Comparison of ENCODE assay signal across 22 cellular contexts in the genomic region with DNA sequence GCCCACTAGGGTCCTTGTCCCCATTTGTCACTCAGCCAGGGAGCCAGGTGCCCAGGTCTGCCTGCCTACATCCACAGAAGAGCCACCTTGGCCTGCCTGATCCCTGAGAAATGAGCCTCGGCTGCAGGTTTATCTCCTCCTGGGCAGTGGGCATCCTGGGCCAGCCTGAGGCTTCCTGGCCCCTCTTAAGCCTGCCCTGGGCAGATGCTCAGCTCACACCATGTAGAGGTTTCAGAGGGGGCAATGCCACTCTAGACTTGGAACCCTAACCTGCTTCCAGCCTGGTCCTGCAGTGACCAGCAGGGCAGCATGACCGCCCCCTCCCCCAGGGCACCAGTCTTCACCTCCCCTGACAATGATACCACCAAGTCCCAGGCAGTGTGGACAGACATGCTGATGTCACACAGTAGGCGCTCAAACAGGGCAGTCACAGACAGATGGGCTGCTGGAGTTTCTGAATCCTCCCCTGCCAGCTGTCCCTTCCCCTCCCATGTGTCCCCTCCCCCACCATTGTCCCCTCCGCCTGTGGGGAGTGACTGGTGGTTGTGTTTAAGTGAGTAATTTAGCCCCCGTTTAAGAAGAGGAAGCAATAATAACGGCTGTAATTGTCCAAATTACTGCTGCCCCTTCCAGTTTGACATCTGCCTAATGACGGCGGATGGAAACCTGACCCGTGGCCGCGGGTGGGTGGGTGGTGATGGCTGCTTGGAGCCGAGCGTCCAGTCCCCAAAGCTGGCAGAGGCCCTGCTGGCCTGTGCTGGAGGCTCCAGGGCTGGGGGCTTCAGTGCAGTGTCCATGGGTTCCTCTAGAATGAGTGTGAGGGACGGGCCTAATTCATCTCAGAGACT.
A peak's percentile ranks its signal among the peaks of the same experiment; 100 is the strongest.
DNase-seq lines count a peak whose midpoint lies in the region; TF ChIP-seq lines count a peak whose summit lies in the region.
"Had no signal": no experiment of that assay in that cellular context is flagged by ENCODE, and none has a peak within 500 bp of the region (broad histone marks: within the 10 kb centered on the region; RNA-seq: fewer than 3 reads in every experiment).

No MANE protein-coding gene starts in this region.

- H3K27ac Mint-ChIP-seq in CD14-positive monocyte: no peak overlapping the region
- H3K27ac Mint-ChIP-seq: activated naive CD8-positive, alpha-beta T cell treated with anti-CD3 and anti-CD28 coated beads, Interleukin-2, amount 50 U/mL, for 24 hours; activated T-helper 17 cell treated with anti-CD3 and anti-CD28 coated beads, Interleukin-2, amount 50 U/mL, for 72 hours; stimulated activated naive CD8-positive, alpha-beta T cell treated with anti-CD3 and anti-CD28 coated beads, Interleukin-15, Interleukin-2, amounts not matched to agents 100 ng/mL and 50 ng/mL, for 24 hours had no signal

- TF ChIP-seq CTCF in CD14-positive monocyte (IDR thresholded peaks at IDR 0.05): no peak
- TF ChIP-seq CTCF in transverse colon (IDR thresholded peaks at IDR 0.05): no peak

- no peaks in the 10 kb centered on the region for H3K4me1 Mint-ChIP-seq in CD14-positive monocyte
- H3K4me1 Mint-ChIP-seq: activated naive CD8-positive, alpha-beta T cell treated with anti-CD3 and anti-CD28 coated beads, Interleukin-2, amount 50 U/mL, for 24 hours; activated T-helper 17 cell treated with anti-CD3 and anti-CD28 coated beads, Interleukin-2, amount 50 U/mL, for 72 hours had no signal

- no peak for TF ChIP-seq EP300 in transverse colon (IDR thresholded peaks at IDR 0.05; ENCODE audit: low read depth)

- H3K36me3 Mint-ChIP-seq in CD14-positive monocyte: no peaks in the 10 kb centered on the region

- DNase-seq in CD14-positive monocyte (ENCODE audit: low spot score) (peak; percentile 18), NCI-H1105 (lab: John Stamatoyannopoulos, UW) (peak; percentile 51), NCI-H748 treated with DMSO at 0.1 percent for 48 hours (lab: John Stamatoyannopoulos, UW) (peak; percentile 96), germinal center (ENCODE audit: low spot score) (peak; percentile 1), transverse colon (no peak), globus pallidus (ENCODE audit: low spot score) (no peak), GM19238 (ENCODE audit: insufficient read length, low spot score) (no peak)
- no peak for DNase-seq in central memory CD4-positive, alpha-beta T cell
- DNase-seq: activated CD8-positive, alpha-beta memory T cell treated with anti-CD3 and anti-CD28 coated beads for 24 hours; activated naive CD8-positive, alpha-beta T cell treated with anti-CD3 and anti-CD28 coated beads, Interleukin-2, amount 50 U/mL, for 24 hours; DMS79 treated with DMSO at 0.1 percent for 48 hours; erythroblast; GOT3; left ventricle myocardium superior; MG63; NCI-H2171 had no signal

- in situ Hi-C loops in transverse colon (cut with MboI; ENCODE audit: low pct_ligation_motif_present in 1 of 4, low pct_unique_long_range_greater_than_20kb in 1 of 4, low sequenced_read_pairs in 3 of 4): no loop called here

- 59% methylated on average over 14 of the region's 14 CpGs; no CpG with 5 or more reads in 1 of the 2 donors for WGBS in transverse colon (ENCODE audit: low coverage in 1 of 2), 2 donors

- H3K36me3 ChIP-seq in transverse colon: no peaks in the 10 kb centered on the region
- H3K36me3 ChIP-seq: breast epithelium, MG63, right lobe of liver, upper lobe of left lung had no signal

- peaks cover 3 to 18% (median 9%) of the 10 kb centered on the region in 3 donors for H3K27me3 Mint-ChIP-seq in CD14-positive monocyte (ENCODE audit: low read depth in 3 of 3)

- H3K27me3 ChIP-seq in transverse colon: no peaks in the 10 kb centered on the region
- H3K27me3 ChIP-seq: MG63, right lobe of liver, upper lobe of left lung had no signal

- TF ChIP-seq POLR2A in transverse colon (IDR thresholded peaks at IDR 0.05): no peak

- H3K27ac ChIP-seq in transverse colon: no peak overlapping the region
- H3K27ac ChIP-seq: breast epithelium, C4-2B, right lobe of liver, upper lobe of left lung had no signal

- no peak overlapping the region for H3K4me3 Mint-ChIP-seq in CD14-positive monocyte
- H3K4me3 Mint-ChIP-seq: activated naive CD8-positive, alpha-beta T cell treated with anti-CD3 and anti-CD28 coated beads, Interleukin-2, amount 50 U/mL, for 24 hours; activated T-helper 17 cell treated with anti-CD3 and anti-CD28 coated beads, Interleukin-2, amount 50 U/mL, for 72 hours; stimulated activated naive CD8-positive, alpha-beta T cell treated with anti-CD3 and anti-CD28 coated beads, Interleukin-15, Interleukin-2, amounts not matched to agents 100 ng/mL and 50 ng/mL, for 24 hours had no signal

- H3K4me3 ChIP-seq in transverse colon: no peak overlapping the region
- H3K4me3 ChIP-seq: breast epithelium, MG63, right lobe of liver, upper lobe of left lung had no signal

- intact Hi-C loops in CD14-positive monocyte (cut with micrococcal nuclease): no loop called here
- intact Hi-C loops in transverse colon (cut with DNase I; ENCODE audit: low total_unique reads): no loop called here

- H3K4me1 ChIP-seq in transverse colon: no peaks in the 10 kb centered on the region
- H3K4me1 ChIP-seq: breast epithelium, right lobe of liver, upper lobe of left lung had no signal

- H3K9me3 Mint-ChIP-seq in CD14-positive monocyte: peaks cover 4 to 15% (median 7%) of the 10 kb centered on the region in 7 donors
- H3K9me3 Mint-ChIP-seq: activated T-helper 17 cell treated with anti-CD3 and anti-CD28 coated beads, Interleukin-2, amount 50 U/mL, for 72 hours had no signal

- H3K9me3 ChIP-seq in transverse colon: no peaks in the 10 kb centered on the region
- H3K9me3 ChIP-seq: MG63, right lobe of liver had no signal

Comparison
In these comparisons a context has a peak if more than half of its experiments do, and no peak if none do; other contexts are left out.
1. DNase-seq: peak in CD14-positive monocyte (single experiment), NCI-H1105 (single experiment), NCI-H748 treated with DMSO at 0.1 percent for 48 hours (single experiment) and germinal center (single experiment); none in transverse colon (single experiment), globus pallidus (single experiment), central memory CD4-positive, alpha-beta T cell (single experiment) and GM19238 (single experiment).